ENCODE assay signal across 1 cellular context in genomic region chr22:49209452-49210195, GRCh38.
A peak's percentile ranks its signal among the peaks of the same experiment; 100 is the strongest.
TF ChIP-seq lines count a peak whose summit lies in the region.

No MANE protein-coding gene starts in this region.

TF ChIP-seq in HepG2, 621 proteins besides CTCF, POLR2A, EP300 and RAD21 (continued from another document and continues in another):
- TF ChIP-seq DZIP1 (CRISPR knock-in tag; IDR thresholded peaks at IDR 0.05), result no peak
- TF ChIP-seq GATAD1 (CRISPR knock-in tag; IDR thresholded peaks at IDR 0.05), result no peak
- TF ChIP-seq RFX3 (CRISPR knock-in tag; IDR thresholded peaks at IDR 0.05), result no peak
- TF ChIP-seq DDIT3 (CRISPR knock-in tag; IDR thresholded peaks at IDR 0.05), result no peak
- TF ChIP-seq SALL2 (CRISPR knock-in tag; IDR thresholded peaks at IDR 0.05), result no peak
- TF ChIP-seq MLX (CRISPR knock-in tag; IDR thresholded peaks at IDR 0.05), result no peak
- TF ChIP-seq TFDP2 (CRISPR knock-in tag; IDR thresholded peaks at IDR 0.05), result 0 out of 2 replicates have a peak, but pooled peaks have one; percentile 19
- TF ChIP-seq SUZ12 (IDR thresholded peaks at IDR 0.05; ENCODE audit: low read depth, low read length), result no peak
- no peak for TF ChIP-seq TIGD3 (CRISPR knock-in tag; IDR thresholded peaks at IDR 0.05; ENCODE audit: borderline replicate concordance)
- peak; percentile 63 for TF ChIP-seq HDAC1 (CRISPR knock-in tag; IDR thresholded peaks at IDR 0.05)
- no peak for TF ChIP-seq SRSF4 (IDR thresholded peaks at IDR 0.05; ENCODE audit: low read depth, low read length, poor library complexity, severe bottlenecking)
- TF ChIP-seq ZIK1 (CRISPR knock-in tag; IDR thresholded peaks at IDR 0.05; ENCODE audit: borderline replicate concordance, low read depth), result no peak
- TF ChIP-seq HIVEP1 (CRISPR knock-in tag; IDR thresholded peaks at IDR 0.05), result no peak
- no peak for TF ChIP-seq HBP1 (CRISPR knock-in tag; IDR thresholded peaks at IDR 0.05; ENCODE audit: low read depth)
- TF ChIP-seq ATF7 (IDR thresholded peaks at IDR 0.05), result no peak
- no peak for TF ChIP-seq ATF7 (CRISPR knock-in tag; IDR thresholded peaks at IDR 0.05)
- no peak for TF ChIP-seq ZNF615 (CRISPR knock-in tag; IDR thresholded peaks at IDR 0.05; ENCODE audit: borderline replicate concordance)
- TF ChIP-seq NONO (IDR thresholded peaks at IDR 0.05), result no peak
- TF ChIP-seq NONO (CRISPR knock-in tag; conservative IDR thresholded peaks at IDR 0.05), result 0 out of 2 replicates have a peak, but pooled peaks have one; percentile 32
- TF ChIP-seq FOXO1 (CRISPR knock-in tag; IDR thresholded peaks at IDR 0.05), result peak; percentile 43; the same call in 1 of the 2 replicates
- TF ChIP-seq SOX13 (IDR thresholded peaks at IDR 0.05), result no peak
- peak in 1 of 2 experiments; percentile 53; a peak in 2 of 4 replicates for TF ChIP-seq SOX13 (CRISPR knock-in tag; conservative IDR thresholded peaks at IDR 0.05 in 1 of 2, IDR thresholded peaks at IDR 0.05 in 1 of 2)
- TF ChIP-seq KLF15 (CRISPR knock-in tag; IDR thresholded peaks at IDR 0.05; ENCODE audit: borderline replicate concordance), result no peak
- no peak for TF ChIP-seq ZBTB1 (CRISPR knock-in tag; IDR thresholded peaks at IDR 0.05; ENCODE audit: borderline replicate concordance)
- TF ChIP-seq NFYC (CRISPR knock-in tag; IDR thresholded peaks at IDR 0.05), result no peak
- no peak for TF ChIP-seq REL (CRISPR knock-in tag; conservative IDR thresholded peaks at IDR 0.05)
- TF ChIP-seq ZNF407 (CRISPR knock-in tag; IDR thresholded peaks at IDR 0.05; ENCODE audit: not compliant biosample characterization), result no peak
- TF ChIP-seq ZFP36L2 (CRISPR knock-in tag; IDR thresholded peaks at IDR 0.05), result no peak
- no peak for TF ChIP-seq ZBTB8A (CRISPR knock-in tag; IDR thresholded peaks at IDR 0.05; ENCODE audit: borderline replicate concordance, low read depth)
- no peak for TF ChIP-seq ZNF710 (CRISPR knock-in tag; IDR thresholded peaks at IDR 0.05; ENCODE audit: borderline replicate concordance)
- TF ChIP-seq ZNF496 (CRISPR knock-in tag; IDR thresholded peaks at IDR 0.05; ENCODE audit: insufficient replicate concordance), result no peak
- no peak for TF ChIP-seq ZNF740 (CRISPR knock-in tag; IDR thresholded peaks at IDR 0.05)
- no peak for TF ChIP-seq ZSCAN22 (CRISPR knock-in tag; IDR thresholded peaks at IDR 0.05)
- TF ChIP-seq KDM3A (CRISPR knock-in tag; IDR thresholded peaks at IDR 0.05; ENCODE audit: low read depth), result no peak
- no peak for TF ChIP-seq ZNF451 (CRISPR knock-in tag; IDR thresholded peaks at IDR 0.05)
- no peak for TF ChIP-seq HMG20A (CRISPR knock-in tag; IDR thresholded peaks at IDR 0.05; ENCODE audit: borderline replicate concordance)
- peak; percentile 36; the same call in 1 of the 2 replicates for TF ChIP-seq UBTF (CRISPR knock-in tag; IDR thresholded peaks at IDR 0.05)
- no peak for TF ChIP-seq ZNF282 (IDR thresholded peaks at IDR 0.05; ENCODE audit: partially characterized antibody)
